In genomic region chr16:77992381-77992780, GRCh38 we compare ENCODE assay signal across 15 cellular contexts. TPM values are rescaled to one million over a fixed set of nuclear protein-coding genes. Genes with fewer than 3 reads are reported as not detected.
DNase-seq lines count a peak whose midpoint lies in the region; FAIRE-seq and TF ChIP-seq lines count a peak whose summit lies in the region.
"Not testable (repeated sequence)": the region's sequence is repeated elsewhere in the genome, so short reads cannot be mapped to it uniquely, and the experiment has no call there.
"Had no signal": no experiment of that assay in that cellular context is flagged by ENCODE, and none has a peak within 500 bp of the region (broad histone marks: within the 10 kb centered on the region; RNA-seq: fewer than 3 reads in every experiment).

No MANE protein-coding gene starts in this region.

- not testable (repeated sequence) for H3K27me3 ChIP-seq in HUES48 (ENCODE audit: control insufficient read depth, insufficient read depth, low read length); NT2/D1 (ENCODE audit: insufficient read depth, insufficient read length); astrocyte (ENCODE audit: insufficient read depth, low read length); iPS-18a (ENCODE audit: control insufficient read depth, insufficient read depth, low read length)

- H3K27ac Mint-ChIP-seq in astrocyte (ENCODE audit: unreplicated experiment), result peak overlapping the region; percentile 20
- peak overlapping the region; percentile 4 for H3K27ac Mint-ChIP-seq in glutamatergic neuron (ENCODE audit: unreplicated experiment)
- H3K27ac Mint-ChIP-seq in mesothelial cell of epicardium, result peak overlapping the region; percentile 81
- H3K27ac Mint-ChIP-seq in type B pancreatic cell, result peak overlapping the region; percentile 4

- TF ChIP-seq CTCF in astrocyte (IDR thresholded peaks at IDR 0.05; ENCODE audit: insufficient read depth, low read depth, low read length); glutamatergic neuron (IDR thresholded peaks at IDR 0.05; ENCODE audit: partially characterized antibody, unreplicated experiment); mesothelial cell of epicardium (IDR thresholded peaks at IDR 0.05; ENCODE audit: unreplicated experiment); type B pancreatic cell (conservative IDR thresholded peaks at IDR 0.05): not testable (repeated sequence)

- H2AFZ ChIP-seq in astrocyte (ENCODE audit: low read depth, low read length), result not testable (repeated sequence)

- not testable (repeated sequence) for H3K27me3 Mint-ChIP-seq in astrocyte (ENCODE audit: low read depth, unreplicated experiment); glutamatergic neuron (ENCODE audit: unreplicated experiment); mesothelial cell of epicardium (ENCODE audit: low read depth); type B pancreatic cell

- not testable (repeated sequence) for H4K20me1 ChIP-seq in astrocyte (ENCODE audit: insufficient read depth, low read length)

- FAIRE-seq in astrocyte (lab: Jason Lieb, UNC), result not testable (repeated sequence)

- H3K4me1 Mint-ChIP-seq in astrocyte (ENCODE audit: low read depth, unreplicated experiment) (peaks cover 17% of the 10 kb centered on the region), glutamatergic neuron (ENCODE audit: low read depth, unreplicated experiment) (peaks cover 15% of the 10 kb centered on the region), mesothelial cell of epicardium (peaks cover 38% of the 10 kb centered on the region), type B pancreatic cell (ENCODE audit: unreplicated experiment) (peaks cover 26% of the 10 kb centered on the region)

- not testable (repeated sequence) for H3K4me3 Mint-ChIP-seq in astrocyte (ENCODE audit: unreplicated experiment); glutamatergic neuron (ENCODE audit: unreplicated experiment); mesothelial cell of epicardium; type B pancreatic cell

- H3K9me3 Mint-ChIP-seq in astrocyte (ENCODE audit: unreplicated experiment) (peaks cover 21% of the 10 kb centered on the region), mesothelial cell of epicardium (peaks cover 35% of the 10 kb centered on the region)
- not testable (repeated sequence) for H3K9me3 Mint-ChIP-seq in glutamatergic neuron (ENCODE audit: unreplicated experiment); type B pancreatic cell

- not testable (repeated sequence) for H3K9ac ChIP-seq in HUES48 (ENCODE audit: low read depth, low read length); NT2/D1 (ENCODE audit: insufficient read length, low read depth); astrocyte (ENCODE audit: low read length); iPS-18a (ENCODE audit: low read length)

- H3K36me3 Mint-ChIP-seq in astrocyte (ENCODE audit: low read depth, unreplicated experiment); type B pancreatic cell: not testable (repeated sequence)
- H3K36me3 Mint-ChIP-seq in glutamatergic neuron (ENCODE audit: unreplicated experiment) (peaks cover 18% of the 10 kb centered on the region), mesothelial cell of epicardium (peaks cover 22% of the 10 kb centered on the region)

- H3K79me2 ChIP-seq in astrocyte (ENCODE audit: insufficient read depth, low read length), result not testable (repeated sequence)

- not testable (repeated sequence) for H3K4me2 ChIP-seq in astrocyte (ENCODE audit: low read length)

- peak overlapping the region; percentile 98 for H3K27ac ChIP-seq in HUES48 (ENCODE audit: low read depth, low read length)
- H3K27ac ChIP-seq in astrocyte (ENCODE audit: low read depth, low read length), result not testable (repeated sequence)
- H3K27ac ChIP-seq in iPS-18a (ENCODE audit: low read length), result peak overlapping the region; percentile 87

- not testable (repeated sequence) for H3K4me3 ChIP-seq in HUES48 (ENCODE audit: low read depth, low read length); NT2/D1 (ENCODE audit: insufficient read length, low read depth); astrocyte (ENCODE audit: insufficient read depth, low read depth, low read length); iPS-18a (ENCODE audit: low read length)

- peaks cover 37% of the 10 kb centered on the region for H3K4me1 ChIP-seq in HUES48 (ENCODE audit: control insufficient read depth, insufficient read depth, low read length)
- not testable (repeated sequence) for H3K4me1 ChIP-seq in NT2/D1 (ENCODE audit: insufficient read depth, insufficient read length); astrocyte (ENCODE audit: insufficient read depth, low read length)
- peaks cover 34% of the 10 kb centered on the region for H3K4me1 ChIP-seq in iPS-18a (ENCODE audit: control insufficient read depth, low read depth, low read length)

- not testable (repeated sequence) for H3K36me3 ChIP-seq in HUES48 (ENCODE audit: control insufficient read depth, insufficient read depth, low read length); NT2/D1 (ENCODE audit: insufficient read depth, insufficient read length, low read length); astrocyte (ENCODE audit: insufficient read depth, low read length); iPS-18a (ENCODE audit: control insufficient read depth, low read depth, low read length)

- H3K9me3 ChIP-seq in HUES48 (ENCODE audit: control insufficient read depth, insufficient read depth, low read length), result peaks cover 20% of the 10 kb centered on the region
- H3K9me3 ChIP-seq in NT2/D1 (ENCODE audit: insufficient read depth, low read length), result peaks cover 72% of the 10 kb centered on the region
- H3K9me3 ChIP-seq in astrocyte (ENCODE audit: insufficient read depth, low read depth, low read length); iPS-18a (ENCODE audit: control insufficient read depth, low read depth, low read length): not testable (repeated sequence)

- DNase-seq in NT2/D1 (ENCODE audit: low read depth, low spot score), result peak; percentile 68
- not testable (repeated sequence) for DNase-seq in astrocyte (ENCODE audit: low read depth); glutamatergic neuron; mesothelial cell of epicardium (ENCODE audit: low spot score in 2 of 2, unreplicated experiment in 2 of 2); type B pancreatic cell (ENCODE audit: extremely low spot score, unreplicated experiment)

RNA-seq across cellular contexts. Expression of gene CLEC3A, which starts 30.0 kb away (rescaled TPM):
- total RNA-seq in astrocyte (not detected in 2 replicates), glutamatergic neuron (ENCODE audit: unreplicated experiment) (not detected), mesothelial cell of epicardium (not detected in 3 replicates), type B pancreatic cell (ENCODE audit: low replicate concordance) (not detected in 2 replicates)
- total RNA-seq: B cell; Calu3; CD4-positive, alpha-beta T cell; Daoy; G401; GM12878; H7; HepG2 had no signal

Comparison
In these comparisons a context has a peak if more than half of its experiments do, and no peak if none do; other contexts are left out.
1. H3K27ac Mint-ChIP-seq: peak in every context shown above with its lines; median percentile 81 in mesothelial cell of epicardium; 20 in astrocyte; 4 in glutamatergic neuron; 4 in type B pancreatic cell.